7 cellular contexts compared by ENCODE assay signal in genomic region chr9:137004285-137004684, GRCh38. TPM values are rescaled to one million over a fixed set of nuclear protein-coding genes. Genes with fewer than 3 reads are reported as not detected.
A peak's percentile ranks its signal among the peaks of the same experiment; 100 is the strongest.
DNase-seq lines count a peak whose midpoint lies in the region; FAIRE-seq and TF ChIP-seq lines count a peak whose summit lies in the region.
"Not testable (repeated sequence)": the region's sequence is repeated elsewhere in the genome, so short reads cannot be mapped to it uniquely, and the experiment has no call there.
"Had no signal": no experiment of that assay in that cellular context is flagged by ENCODE, and none has a peak within 500 bp of the region (broad histone marks: within the 10 kb centered on the region; RNA-seq: fewer than 3 reads in every experiment).

No MANE protein-coding gene starts in this region.

- H3K4me3 Mint-ChIP-seq in CD14-positive monocyte; chondrocyte (ENCODE audit: unreplicated experiment): not testable (repeated sequence)

- peaks cover 4 to 16% (median 7%) of the 10 kb centered on the region in 7 donors for H3K9me3 Mint-ChIP-seq in CD14-positive monocyte
- not testable (repeated sequence) for H3K9me3 Mint-ChIP-seq in chondrocyte (ENCODE audit: low read depth)

- H3K4me3 ChIP-seq in HFF-Myc (replicated peaks; ENCODE audit: low read depth, low read length); kidney (ENCODE audit: low read length in 2 of 2): not testable (repeated sequence)

- H3K27me3 Mint-ChIP-seq in CD14-positive monocyte (ENCODE audit: low read depth in 3 of 3); chondrocyte (ENCODE audit: low read depth): not testable (repeated sequence)

- DNase-seq in CD14-positive monocyte (ENCODE audit: low spot score); HFF-Myc (ENCODE audit: extremely low read depth, low read depth); chondrocyte (ENCODE audit: low spot score); kidney: not testable (repeated sequence)
- DNase-seq in UCSD-AML1 (lab: John Stamatoyannopoulos, UW; ENCODE audit: unreplicated experiment), result peak; percentile 22
- DNase-seq in stimulated activated CD4-positive, alpha-beta T cell treated with anti-CD3 and anti-CD28 coated beads, Interleukin-15, amount 100 ng/mL, for 24 hours, result peak; percentile 26

- H3K9ac ChIP-seq in kidney (ENCODE audit: low read length in 2 of 2), result not testable (repeated sequence)

- intact Hi-C loops in CD14-positive monocyte (cut with micrococcal nuclease); kidney (cut with DNase I): not testable (repeated sequence)

- H3K27ac Mint-ChIP-seq in CD14-positive monocyte; chondrocyte (ENCODE audit: unreplicated experiment): not testable (repeated sequence)

- H3K4me1 ChIP-seq in kidney (ENCODE audit: control insufficient read depth in 1 of 2, insufficient read depth in 1 of 2, low read depth in 1 of 2, low read length in 2 of 2), result not testable (repeated sequence)

- H3K36me3 Mint-ChIP-seq in CD14-positive monocyte; chondrocyte (ENCODE audit: low read depth): not testable (repeated sequence)

- not testable (repeated sequence) for FAIRE-seq in kidney (lab: Jason Lieb, UNC)

- H3K4me1 Mint-ChIP-seq in CD14-positive monocyte, result peaks cover 30% of the 10 kb centered on the region
- H3K4me1 Mint-ChIP-seq in chondrocyte (ENCODE audit: low read depth), result peaks cover 15% of the 10 kb centered on the region

- not testable (repeated sequence) for H3K27ac ChIP-seq in kidney (ENCODE audit: low read depth in 2 of 2, low read length in 2 of 2)

- TF ChIP-seq CTCF in CD14-positive monocyte (IDR thresholded peaks at IDR 0.05), result peak; percentile 71
- TF ChIP-seq CTCF in HFF-Myc (IDR thresholded peaks at IDR 0.05; ENCODE audit: low read depth, low read length, missing control alignments), result peak; percentile 36
- peak; percentile 75 for TF ChIP-seq CTCF in chondrocyte (IDR thresholded peaks at IDR 0.05)
- TF ChIP-seq CTCF in kidney (IDR thresholded peaks at IDR 0.05; ENCODE audit: borderline replicate concordance, extremely low read depth, insufficient read depth), result peak; percentile 3

- H3K9me3 ChIP-seq in kidney (ENCODE audit: control insufficient read depth in 1 of 2, low read length in 2 of 2), result not testable (repeated sequence)

- not testable (repeated sequence) for H3K36me3 ChIP-seq in kidney (ENCODE audit: control insufficient read depth in 1 of 2, insufficient read depth in 2 of 2, low read length in 2 of 2)

RNA-seq across cellular contexts. Expression of gene CLIC3, which starts 7.9 kb away (rescaled TPM):
- polyA plus RNA-seq in CD14-positive monocyte (under 1 TPM in 1 of 2 donors, not detected in 1; 0.51 TPM), kidney (ENCODE audit: insufficient read depth, low read depth, low replicate concordance) (2.1 TPM)
- total RNA-seq in chondrocyte (4.9 to 5.5 TPM in 2 of 3 replicates, not detected in the other), kidney (4.0 TPM)
- total RNA-seq: activated CD8-positive, alpha-beta memory T cell treated with anti-CD3 and anti-CD28 coated beads for 36 hours had no signal

RNA-seq across cellular contexts. Expression of gene PAXX, which starts 12.1 kb away (rescaled TPM):
- polyA plus RNA-seq in CD14-positive monocyte (10 to 100 TPM; 35.3 to 40.7 TPM), kidney (ENCODE audit: insufficient read depth, low read depth, low replicate concordance) (80.9 TPM)
- total RNA-seq in chondrocyte (34.4 to 38.7 TPM (median 36.8 TPM) in 3 replicates), kidney (54.2 TPM)

RNA-seq across cellular contexts. Expression of gene LCNL1, which starts 21.5 kb away (rescaled TPM):
- polyA plus RNA-seq in CD14-positive monocyte, result not detected
- total RNA-seq in chondrocyte, result 0.15 to 5.8 TPM (median 5.2 TPM) in 3 replicates
- total RNA-seq in kidney, result 1.4 TPM
- polyA plus RNA-seq in kidney (ENCODE audit: insufficient read depth, low read depth, low replicate concordance), result 0.54 TPM

RNA-seq across cellular contexts. Expression of gene ABCA2, which starts 23.8 kb away (rescaled TPM):
- polyA plus RNA-seq in CD14-positive monocyte (under 1 TPM; 0.18 to 0.40 TPM), kidney (ENCODE audit: insufficient read depth, low read depth, low replicate concordance) (39.2 TPM)
- total RNA-seq in chondrocyte (55.3 to 62.4 TPM (median 59.1 TPM) in 3 replicates), kidney (72.1 TPM)

RNA-seq across cellular contexts. Expression of gene PTGDS, which starts 27.0 kb away (rescaled TPM):
- polyA plus RNA-seq in CD14-positive monocyte, result under 1 TPM in 1 of 2 donors, not detected in 1; 0.34 TPM
- 24.2 to 80.4 TPM (median 76.8 TPM) in 3 replicates for total RNA-seq in chondrocyte
- total RNA-seq in kidney, result 236 TPM
- 709 TPM for polyA plus RNA-seq in kidney (ENCODE audit: insufficient read depth, low read depth, low replicate concordance)
- total RNA-seq: activated CD8-positive, alpha-beta memory T cell treated with anti-CD3 and anti-CD28 coated beads for 36 hours had no signal

Comparison
In these comparisons a context has a peak if more than half of its experiments do, and no peak if none do; other contexts are left out.
1. CTCF ChIP-seq: peak in every context shown above with its lines; median percentile 75 in chondrocyte; 71 in CD14-positive monocyte; 36 in HFF-Myc; 3 in kidney.